In genomic region chr20:38962044-38962897, GRCh38 we compare ENCODE assay signal across 8 cellular contexts. TPM values are rescaled to one million over a fixed set of nuclear protein-coding genes. Genes with fewer than 3 reads are reported as not detected.
DNase-seq lines count a peak whose midpoint lies in the region; ATAC-seq and TF ChIP-seq lines count a peak whose summit lies in the region.

Gene DHX35, plus strand, starts transcription at chr20:38962344. Its CDS starts 24 bp downstream, at chr20:38962368.

- intact Hi-C loops in CD4-positive, alpha-beta T cell (cut with DNase I, micrococcal nuclease): loop anchor here (1.0 to 10.0 kb wide), 7 partner anchors 36 to 525 kb away; partner anchors contain the start of genes FAM83D (in 2 of the 2), ACTR5 (in 1 of the 2), PPP1R16B (in 1 of the 2) and RALGAPB (in 1 of the 2)
- intact Hi-C loops in activated CD4-positive, alpha-beta memory T cell treated with anti-CD3 and anti-CD28 coated beads for 36 hours (cut with micrococcal nuclease): loop anchor here (1.0 to 5.0 kb wide), 6 partner anchors 35 to 235 kb away; partner anchors contain the start of genes FAM83D and PPP1R16B
- intact Hi-C loops in dorsolateral prefrontal cortex (cut with DNase I) (loop anchor here (1.0 to 5.0 kb wide), 3 partner anchors 35 to 315 kb away; partner anchors contain the start of gene FAM83D (in 2 of the 2)), lower leg skin (cut with DNase I; ENCODE audit: low total_unique reads) (no loop called here)

- H3K27ac Mint-ChIP-seq in CD4-positive, alpha-beta T cell: peak within 1 kb of the TSS; percentile 88
- peak within 1 kb of the TSS; percentile 91 for H3K27ac Mint-ChIP-seq in activated CD4-positive, alpha-beta memory T cell treated with anti-CD3 and anti-CD28 coated beads for 36 hours

- 0 to 1% methylated on average over 20 to 55 of the region's 70 CpGs for WGBS in lower leg skin, 2 donors

- CTCF ChIA-PET in CD4-positive, alpha-beta T cell (lab: Charles Lee): interaction anchor here (0.8 to 3.2 kb wide), 7 partner anchors 16 to 214 kb away, joined by 3 to 25 read pairs (median 4); partner anchors contain the start of genes ACTR5 and FAM83D
- CTCF ChIA-PET in activated CD4-positive, alpha-beta memory T cell treated with anti-CD3 and anti-CD28 coated beads for 36 hours (lab: Charles Lee): interaction anchor here (0.6 to 4.9 kb wide), 16 partner anchors 8 to 237 kb away, joined by 3 to 42 read pairs (median 4); partner anchors contain the start of gene FAM83D

- DNase-seq in CD4-positive, alpha-beta T cell: peak; percentile 96 to 99 (median 98)
- DNase-seq in NCI-H82 (lab: John Stamatoyannopoulos, UW) (peak; percentile 98), dorsolateral prefrontal cortex (peak; percentile 96 to 99 (median 98)), lower leg skin (ENCODE audit: low spot score in 2 of 2) (peak; percentile 97 to 100)
- peak; percentile 99 for DNase-seq in activated CD4-positive, alpha-beta memory T cell treated with anti-CD3 and anti-CD28 coated beads for 36 hours
- DNase-seq in stimulated activated CD4-positive, alpha-beta T cell treated with anti-CD3 and anti-CD28 coated beads, Interleukin-4, amount 100 ng/mL, for 48 hours (ENCODE audit: low read depth in 2 of 2): peak; percentile 98 to 99

- peak within 1 kb of the TSS; percentile 97 for H3K4me3 Mint-ChIP-seq in CD4-positive, alpha-beta T cell
- H3K4me3 Mint-ChIP-seq in activated CD4-positive, alpha-beta memory T cell treated with anti-CD3 and anti-CD28 coated beads for 36 hours: peak within 1 kb of the TSS; percentile 93

- TF ChIP-seq POLR2A in lower leg skin (IDR thresholded peaks at IDR 0.05): no peak

- no peaks in the 10 kb centered on the region for H3K27me3 ChIP-seq in CD4-positive, alpha-beta T cell (ENCODE audit: control insufficient read depth, insufficient read depth, low read length)
- no peaks in the 10 kb centered on the region for H3K27me3 ChIP-seq in dorsolateral prefrontal cortex

- no peaks in the 10 kb centered on the region for H3K27me3 Mint-ChIP-seq in CD4-positive, alpha-beta T cell
- no peaks in the 10 kb centered on the region for H3K27me3 Mint-ChIP-seq in activated CD4-positive, alpha-beta memory T cell treated with anti-CD3 and anti-CD28 coated beads for 36 hours

- H3K36me3 Mint-ChIP-seq in CD4-positive, alpha-beta T cell (ENCODE audit: low read depth): peaks cover 22% of the 10 kb centered on the region
- no peaks in the 10 kb centered on the region for H3K36me3 Mint-ChIP-seq in activated CD4-positive, alpha-beta memory T cell treated with anti-CD3 and anti-CD28 coated beads for 36 hours

- H3K4me1 Mint-ChIP-seq in CD4-positive, alpha-beta T cell (ENCODE audit: low read depth): peaks cover 33% of the 10 kb centered on the region
- H3K4me1 Mint-ChIP-seq in activated CD4-positive, alpha-beta memory T cell treated with anti-CD3 and anti-CD28 coated beads for 36 hours (ENCODE audit: low read depth): peaks cover 24% of the 10 kb centered on the region

- POLR2A ChIA-PET in CD4-positive, alpha-beta T cell (lab: Charles Lee): interaction anchor here (0.6 to 3.3 kb wide), 16 partner anchors 8 to 527 kb away, joined by 3 to 38 read pairs (median 6); partner anchors contain the start of genes ACTR5, FAM83D, PPP1R16B and RALGAPB
- POLR2A ChIA-PET in activated CD4-positive, alpha-beta memory T cell treated with anti-CD3 and anti-CD28 coated beads for 36 hours (lab: Charles Lee): interaction anchor here (1.0 to 2.7 kb wide), 10 partner anchors 32 to 288 kb away, joined by 3 to 25 read pairs (median 4); partner anchors contain the start of gene FAM83D

- H3K9me3 Mint-ChIP-seq in CD4-positive, alpha-beta T cell: no peaks in the 10 kb centered on the region
- H3K9me3 Mint-ChIP-seq in activated CD4-positive, alpha-beta memory T cell treated with anti-CD3 and anti-CD28 coated beads for 36 hours: no peaks in the 10 kb centered on the region

- H3K9me3 ChIP-seq in CD4-positive, alpha-beta T cell (ENCODE audit: control insufficient read depth, low read length): no peaks in the 10 kb centered on the region

- ATAC-seq in CD4-positive, alpha-beta T cell (ENCODE audit: poor library complexity): peak; percentile 98
- ATAC-seq in GM19397 (IDR thresholded peaks at IDR 0.05; ENCODE audit: unreplicated experiment) (peak; percentile 97), HG03571 (IDR thresholded peaks at IDR 0.05; ENCODE audit: unreplicated experiment) (peak; percentile 94)

- peak within 1 kb of the TSS; percentile 65 to 100 (median 95) for H3K4me3 ChIP-seq in dorsolateral prefrontal cortex
- H3K4me3 ChIP-seq in lower leg skin (ENCODE audit: low read depth, poor library complexity, severe bottlenecking): peak within 1 kb of the TSS; percentile 71

- TF ChIP-seq CTCF in CD4-positive, alpha-beta T cell (IDR thresholded peaks at IDR 0.05): peak; percentile 23
- TF ChIP-seq CTCF in dorsolateral prefrontal cortex (IDR thresholded peaks at IDR 0.05 in 54 of 56, conservative IDR thresholded peaks at IDR 0.05 in 2 of 56; ENCODE audit: low read depth in 1 of 56, partially characterized antibody in 56 of 56): peak in 45 of 56 donors; percentile 5 to 57 (median 30)
- peak in 1 of 3 donors; percentile 9 for TF ChIP-seq CTCF in lower leg skin (IDR thresholded peaks at IDR 0.05)

- peak within 1 kb of the TSS; percentile 77 for H3K27ac ChIP-seq in CD4-positive, alpha-beta T cell (ENCODE audit: low read depth, low read length)
- peak within 1 kb of the TSS; percentile 55 to 95 (median 89) for H3K27ac ChIP-seq in dorsolateral prefrontal cortex

RNA-seq across cellular contexts. Expression of gene DHX35, which starts in this region (rescaled TPM):
- 1 to 10 TPM; 7.3 to 7.6 TPM for total RNA-seq in CD4-positive, alpha-beta T cell
- 1 to 10 TPM; 7.7 to 8.3 TPM for total RNA-seq in activated CD4-positive, alpha-beta memory T cell treated with anti-CD3 and anti-CD28 coated beads for 36 hours
- total RNA-seq in dorsolateral prefrontal cortex (10 to 100 TPM in 118 of 120 experiments, 1 to 10 TPM in 2; 7.4 to 19.8 (median 13.7) TPM), lower leg skin (10 to 100 TPM in 3 of 4 donors, 1 to 10 TPM in 1; 6.6 to 16.8 (median 11.0) TPM)

Comparison
In these comparisons a context has a peak if more than half of its experiments do, and no peak if none do; other contexts are left out.
1. Peak in every context shown above with its lines: DNase-seq, ATAC-seq, H3K4me3 ChIP-seq and H3K27ac ChIP-seq.